In the genomic region with DNA sequence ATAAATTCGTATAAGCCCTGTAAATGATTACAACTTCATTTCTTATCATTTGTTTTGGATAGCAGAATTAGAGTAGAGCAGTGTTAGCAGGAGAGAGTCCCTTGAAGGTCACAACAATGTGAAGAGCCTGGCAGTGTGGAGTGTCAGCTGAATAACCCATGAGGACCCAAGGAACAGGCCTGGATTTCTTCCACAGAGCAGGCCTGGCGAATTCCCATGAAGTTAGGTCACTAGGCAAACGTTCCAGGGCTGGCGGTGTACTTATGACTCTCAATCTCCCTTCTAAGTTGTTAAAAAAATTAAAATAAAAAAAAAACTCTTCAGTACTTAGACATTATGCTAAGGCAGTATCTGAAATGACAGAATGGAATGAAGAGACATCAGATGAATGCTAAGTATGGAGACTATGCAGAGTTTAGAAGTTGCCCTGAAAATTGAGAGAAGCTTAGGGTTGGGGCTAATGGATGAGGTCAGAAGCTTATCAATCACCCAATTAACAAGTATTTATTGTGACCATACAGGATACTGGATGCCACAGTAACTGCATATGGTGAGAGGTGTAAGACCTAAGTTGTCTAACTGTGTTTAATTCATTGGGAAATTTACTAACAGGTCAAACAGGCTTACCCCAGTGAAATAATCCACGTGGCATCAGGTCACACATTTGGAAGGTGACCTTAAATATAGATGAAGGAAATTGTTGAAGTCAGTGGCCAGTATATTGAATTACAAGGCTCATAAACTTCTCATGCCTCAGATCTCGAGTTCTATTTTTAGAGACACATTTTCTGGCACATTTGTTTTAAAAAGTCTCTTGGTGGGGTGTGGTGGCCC, we compare ENCODE assay signal across 12 cellular contexts.
A peak's percentile ranks its signal among the peaks of the same experiment; 100 is the strongest.
DNase-seq lines count a peak whose midpoint lies in the region; ATAC-seq and TF ChIP-seq lines count a peak whose summit lies in the region.
"Had no signal": no experiment of that assay in that cellular context is flagged by ENCODE, and none has a peak within 500 bp of the region (broad histone marks: within the 10 kb centered on the region; RNA-seq: fewer than 3 reads in every experiment).

No MANE protein-coding gene starts in this region.

- TF ChIP-seq EP300 in stomach (IDR thresholded peaks at IDR 0.05), result no peak

- H3K27me3 ChIP-seq in GM23338 (ENCODE audit: insufficient read depth) (no peaks in the 10 kb centered on the region), stomach (no peaks in the 10 kb centered on the region)

- H3K36me3 ChIP-seq in GM23338 (ENCODE audit: insufficient read depth), result no peaks in the 10 kb centered on the region
- no peaks in the 10 kb centered on the region for H3K36me3 ChIP-seq in stomach

- no peaks in the 10 kb centered on the region; the same call in 2 of the 3 replicates for H3K9me3 Mint-ChIP-seq in GM23338

- intact Hi-C loops in stomach (cut with DNase I; ENCODE audit: low total_unique reads), result no loop called here

- H3K9me2 ChIP-seq in GM23338 (ENCODE audit: insufficient read depth), result no peaks in the 10 kb centered on the region

- H3K79me2 ChIP-seq in GM23338 (replicated peaks; ENCODE audit: insufficient read depth), result no peaks in the 10 kb centered on the region

- TF ChIP-seq POLR2A in stomach (IDR thresholded peaks at IDR 0.05), result no peak

- no peak overlapping the region for H3K4me3 ChIP-seq in GM23338
- H3K4me3 ChIP-seq in cardiac fibroblast (replicated peaks in 1 of 2; ENCODE audit: low read depth in 2 of 2, low read length in 2 of 2), result no peak overlapping the region
- no peak overlapping the region for H3K4me3 ChIP-seq in stomach

- ATAC-seq in GM23338, result no peak
- ATAC-seq in HG02610 (IDR thresholded peaks at IDR 0.05; ENCODE audit: unreplicated experiment), result no peak

- 0 out of 2 replicates have a peak overlapping the region, but pooled peaks have one; percentile 7 for H2AFZ ChIP-seq in GM23338

- DNase-seq in GM23338 (ENCODE audit: low spot score), result no peak
- DNase-seq in cardiac fibroblast (ENCODE audit: low read depth in 2 of 2), result peak; percentile 62 to 74
- peak; percentile 86 for DNase-seq in islet precursor cell
- DNase-seq in stomach, result peak; percentile 31
- DNase-seq in stimulated activated CD4-positive, alpha-beta T cell treated with anti-CD3 and anti-CD28 coated beads, Interleukin-4, amount 100 ng/mL, for 24 hours, result no peak
- no peak for DNase-seq in activated CD4-positive, alpha-beta T cell treated with anti-CD3 and anti-CD28 coated beads, Interleukin-2, amount 50 U/mL, for 1 hour
- no peak for DNase-seq in HT-29 (ENCODE audit: low spot score)
- DNase-seq: activated effector memory CD4-positive, alpha-beta T cell treated with Interleukin-2 at 50 U/mL for 16 hours; NCI-H2171 had no signal

- H3K4me3 Mint-ChIP-seq in GM23338, result no peak overlapping the region
- H3K4me3 Mint-ChIP-seq: IgD-negative memory B cell had no signal

- H3K36me3 Mint-ChIP-seq in GM23338 (ENCODE audit: low read depth), result no peaks in the 10 kb centered on the region
- H3K36me3 Mint-ChIP-seq: IgD-negative memory B cell had no signal

- no peaks in the 10 kb centered on the region for H3K9me3 ChIP-seq in stomach

- H3K4me1 Mint-ChIP-seq in GM23338, result no peaks in the 10 kb centered on the region
- H3K4me1 Mint-ChIP-seq: IgD-negative memory B cell had no signal

- no peaks in the 10 kb centered on the region for H4K20me1 ChIP-seq in GM23338 (replicated peaks; ENCODE audit: insufficient read depth)

- no peak overlapping the region for H3K27ac Mint-ChIP-seq in GM23338
- H3K27ac Mint-ChIP-seq: IgD-negative memory B cell had no signal

- TF ChIP-seq CTCF in GM23338 (conservative IDR thresholded peaks at IDR 0.05; ENCODE audit: low read depth in 2 of 2), result no peak
- TF ChIP-seq CTCF in cardiac fibroblast (IDR thresholded peaks at IDR 0.05; ENCODE audit: low read depth, low read length), result no peak
- TF ChIP-seq CTCF in stomach (IDR thresholded peaks at IDR 0.05), result no peak

- 48 to 64% (median 59%) methylated on average over 6 of the region's 6 CpGs for WGBS in stomach, 5 donors

- no peak overlapping the region for H3K4me2 ChIP-seq in GM23338

- H3K27me3 Mint-ChIP-seq in GM23338 (ENCODE audit: insufficient read depth, low read depth, poor library complexity), result no peaks in the 10 kb centered on the region
- H3K27me3 Mint-ChIP-seq: IgD-negative memory B cell had no signal

- H3K27ac ChIP-seq in GM23338 (ENCODE audit: low read depth) (no peak overlapping the region), stomach (peak overlapping the region in 1 of 5 donors; percentile 45)
- H3K27ac ChIP-seq: VCaP had no signal

- H3K4me1 ChIP-seq in GM23338 (ENCODE audit: insufficient read depth) (no peaks in the 10 kb centered on the region), stomach (peaks cover 0 to 12% (median 0%) of the 10 kb centered on the region in 4 donors)

- no peaks in the 10 kb centered on the region for H3F3A ChIP-seq in GM23338 (replicated peaks; ENCODE audit: low read depth)

TF ChIP-seq in GM23338, 12 proteins besides CTCF, POLR2A, EP300 and RAD21 (continues in another document):
- TF ChIP-seq, protein P1, sequence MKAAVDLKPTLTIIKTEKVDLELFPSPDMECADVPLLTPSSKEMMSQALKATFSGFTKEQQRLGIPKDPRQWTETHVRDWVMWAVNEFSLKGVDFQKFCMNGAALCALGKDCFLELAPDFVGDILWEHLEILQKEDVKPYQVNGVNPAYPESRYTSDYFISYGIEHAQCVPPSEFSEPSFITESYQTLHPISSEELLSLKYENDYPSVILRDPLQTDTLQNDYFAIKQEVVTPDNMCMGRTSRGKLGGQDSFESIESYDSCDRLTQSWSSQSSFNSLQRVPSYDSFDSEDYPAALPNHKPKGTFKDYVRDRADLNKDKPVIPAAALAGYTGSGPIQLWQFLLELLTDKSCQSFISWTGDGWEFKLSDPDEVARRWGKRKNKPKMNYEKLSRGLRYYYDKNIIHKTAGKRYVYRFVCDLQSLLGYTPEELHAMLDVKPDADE (IDR thresholded peaks at IDR 0.05), result no peak
- TF ChIP-seq, protein P2, sequence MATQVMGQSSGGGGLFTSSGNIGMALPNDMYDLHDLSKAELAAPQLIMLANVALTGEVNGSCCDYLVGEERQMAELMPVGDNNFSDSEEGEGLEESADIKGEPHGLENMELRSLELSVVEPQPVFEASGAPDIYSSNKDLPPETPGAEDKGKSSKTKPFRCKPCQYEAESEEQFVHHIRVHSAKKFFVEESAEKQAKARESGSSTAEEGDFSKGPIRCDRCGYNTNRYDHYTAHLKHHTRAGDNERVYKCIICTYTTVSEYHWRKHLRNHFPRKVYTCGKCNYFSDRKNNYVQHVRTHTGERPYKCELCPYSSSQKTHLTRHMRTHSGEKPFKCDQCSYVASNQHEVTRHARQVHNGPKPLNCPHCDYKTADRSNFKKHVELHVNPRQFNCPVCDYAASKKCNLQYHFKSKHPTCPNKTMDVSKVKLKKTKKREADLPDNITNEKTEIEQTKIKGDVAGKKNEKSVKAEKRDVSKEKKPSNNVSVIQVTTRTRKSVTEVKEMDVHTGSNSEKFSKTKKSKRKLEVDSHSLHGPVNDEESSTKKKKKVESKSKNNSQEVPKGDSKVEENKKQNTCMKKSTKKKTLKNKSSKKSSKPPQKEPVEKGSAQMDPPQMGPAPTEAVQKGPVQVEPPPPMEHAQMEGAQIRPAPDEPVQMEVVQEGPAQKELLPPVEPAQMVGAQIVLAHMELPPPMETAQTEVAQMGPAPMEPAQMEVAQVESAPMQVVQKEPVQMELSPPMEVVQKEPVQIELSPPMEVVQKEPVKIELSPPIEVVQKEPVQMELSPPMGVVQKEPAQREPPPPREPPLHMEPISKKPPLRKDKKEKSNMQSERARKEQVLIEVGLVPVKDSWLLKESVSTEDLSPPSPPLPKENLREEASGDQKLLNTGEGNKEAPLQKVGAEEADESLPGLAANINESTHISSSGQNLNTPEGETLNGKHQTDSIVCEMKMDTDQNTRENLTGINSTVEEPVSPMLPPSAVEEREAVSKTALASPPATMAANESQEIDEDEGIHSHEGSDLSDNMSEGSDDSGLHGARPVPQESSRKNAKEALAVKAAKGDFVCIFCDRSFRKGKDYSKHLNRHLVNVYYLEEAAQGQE (IDR thresholded peaks at IDR 0.05; ENCODE audit: unreplicated experiment), result no peak
- no peak for TF ChIP-seq EZH2 (IDR thresholded peaks at IDR 0.05; ENCODE audit: low read depth, unreplicated experiment)
- TF ChIP-seq STAT1 (IDR thresholded peaks at IDR 0.05; ENCODE audit: unreplicated experiment), result no peak
- no peak for TF ChIP-seq POLR2AphosphoS5 (IDR thresholded peaks at IDR 0.05; ENCODE audit: low read depth)

Comparison
In these comparisons a context has a peak if more than half of its experiments do, and no peak if none do; other contexts are left out.
1. DNase-seq: peak in cardiac fibroblast (2 of 2), islet precursor cell (single experiment) and stomach (single experiment); none in GM23338 (single experiment), stimulated activated CD4-positive, alpha-beta T cell treated with anti-CD3 and anti-CD28 coated beads, Interleukin-4, amount 100 ng/mL, for 24 hours (single experiment), activated CD4-positive, alpha-beta T cell treated with anti-CD3 and anti-CD28 coated beads, Interleukin-2, amount 50 U/mL, for 1 hour (single experiment) and HT-29 (single experiment).